Comparison of ENCODE assay signal across 28 cellular contexts in the genomic region with DNA sequence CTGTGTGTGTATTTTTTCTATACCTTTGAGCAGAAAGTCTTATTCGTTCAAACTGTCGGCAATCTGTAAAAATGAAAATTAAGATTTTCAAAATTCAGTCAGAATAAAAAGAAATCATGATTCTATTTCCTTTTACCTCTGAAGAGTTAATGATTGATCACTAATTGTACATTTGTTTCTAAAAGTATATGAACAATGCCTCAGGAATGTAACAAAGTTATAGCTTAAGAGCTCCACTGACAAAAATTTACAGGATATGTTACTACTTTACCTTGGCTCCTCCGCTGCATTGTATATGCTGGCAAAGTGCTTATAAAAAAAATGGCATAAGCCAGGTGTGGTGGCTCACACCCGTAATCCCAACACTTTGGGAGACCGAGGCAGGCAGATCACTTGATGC.
"Had no signal": no experiment of that assay in that cellular context is flagged by ENCODE, and none has a peak within 500 bp of the region (broad histone marks: within the 10 kb centered on the region; RNA-seq: fewer than 3 reads in every experiment).

No MANE protein-coding gene starts in this region.

- H3K27ac Mint-ChIP-seq: memory B cell; naive B cell; natural killer cell treated with Interleukin-12 subunit alpha and Interleukin-12 subunit beta and Interleukin-15 and Interleukin-18, amount 100 ng/mL, for 72 hours; progenitor cell of endocrine pancreas; stimulated activated effector memory CD8-positive, alpha-beta T cell treated with anti-CD3 and anti-CD28 coated beads, Interleukin-12 subunit alpha, Interleukin-12 subunit beta, amount 100 ng/mL, for 72 hours had no signal

- ATAC-seq: esophagus mucosa; gastrocnemius medialis; heart left ventricle; left lobe of liver; mucosa of descending colon; natural killer cell treated with Interleukin-12 subunit alpha and Interleukin-12 subunit beta and Interleukin-15 and Interleukin-18, amount 100 ng/mL, for 72 hours; sciatic nerve; stimulated activated effector memory CD8-positive, alpha-beta T cell treated with anti-CD3 and anti-CD28 coated beads, Interleukin-12 subunit alpha, Interleukin-12 subunit beta, amount 100 ng/mL, for 72 hours had no signal

- H3K4me3 Mint-ChIP-seq: memory B cell; mesothelial cell of epicardium; naive B cell; natural killer cell treated with Interleukin-12 subunit alpha and Interleukin-12 subunit beta and Interleukin-15 and Interleukin-18, amount 100 ng/mL, for 72 hours; neural crest cell; stimulated activated effector memory CD8-positive, alpha-beta T cell treated with anti-CD3 and anti-CD28 coated beads, Interleukin-12 subunit alpha, Interleukin-12 subunit beta, amount 100 ng/mL, for 72 hours had no signal

- H3K9me3 Mint-ChIP-seq: memory B cell; mesothelial cell of epicardium; naive B cell; natural killer cell treated with Interleukin-12 subunit alpha and Interleukin-12 subunit beta and Interleukin-15 and Interleukin-18, amount 100 ng/mL, for 72 hours; neural crest cell; stimulated activated effector memory CD8-positive, alpha-beta T cell treated with anti-CD3 and anti-CD28 coated beads, Interleukin-12 subunit alpha, Interleukin-12 subunit beta, amount 100 ng/mL, for 72 hours had no signal

- H3K27me3 ChIP-seq: dorsolateral prefrontal cortex, gastrocnemius medialis, heart left ventricle, hepatocyte, neutrophil, right atrium auricular region, stomach, thyroid gland had no signal

- H3K9me3 ChIP-seq: gastrocnemius medialis, heart left ventricle, mucosa of descending colon, neutrophil, right atrium auricular region, stomach, thyroid gland had no signal

- FAIRE-seq: colon had no signal

- H3K4me1 Mint-ChIP-seq: memory B cell; naive B cell; stimulated activated effector memory CD8-positive, alpha-beta T cell treated with anti-CD3 and anti-CD28 coated beads, Interleukin-12 subunit alpha, Interleukin-12 subunit beta, amount 100 ng/mL, for 72 hours had no signal

- H3K27me3 Mint-ChIP-seq: memory B cell; naive B cell; natural killer cell treated with Interleukin-12 subunit alpha and Interleukin-12 subunit beta and Interleukin-15 and Interleukin-18, amount 100 ng/mL, for 72 hours; progenitor cell of endocrine pancreas had no signal

- H3K27ac ChIP-seq: dorsolateral prefrontal cortex, epithelial cell of prostate, gastrocnemius medialis, heart left ventricle, hepatocyte, neutrophil, parathyroid adenoma, right atrium auricular region, stomach, thyroid gland had no signal

- H3K36me3 Mint-ChIP-seq: natural killer cell treated with Interleukin-12 subunit alpha and Interleukin-12 subunit beta and Interleukin-15 and Interleukin-18, amount 100 ng/mL, for 72 hours had no signal

- DNase-seq: dorsolateral prefrontal cortex; effector CD4-positive, alpha-beta T cell; foreskin fibroblast; gastrocnemius medialis; heart left ventricle; mucosa of descending colon; naive B cell; stimulated activated CD4-positive, alpha-beta T cell treated with anti-CD3 and anti-CD28 coated beads, Interleukin-12 subunit alpha, Interleukin-12 subunit beta, amount 100 ng/mL, for 4 hours; stimulated activated CD4-positive, alpha-beta T cell treated with anti-CD3 and anti-CD28 coated beads, Interleukin-1b, Interleukin-23, amount 100 ng/mL, for 48 hours; stimulated activated CD4-positive, alpha-beta T cell treated with anti-CD3 and anti-CD28 coated beads, Interleukin-4, amount 100 ng/mL, for 1 hour; stimulated activated naive CD4-positive, alpha-beta T cell treated with Interleukin-2 at 50 U/mL for 16 hours; stomach; thyroid gland had no signal
